In the genomic region with DNA sequence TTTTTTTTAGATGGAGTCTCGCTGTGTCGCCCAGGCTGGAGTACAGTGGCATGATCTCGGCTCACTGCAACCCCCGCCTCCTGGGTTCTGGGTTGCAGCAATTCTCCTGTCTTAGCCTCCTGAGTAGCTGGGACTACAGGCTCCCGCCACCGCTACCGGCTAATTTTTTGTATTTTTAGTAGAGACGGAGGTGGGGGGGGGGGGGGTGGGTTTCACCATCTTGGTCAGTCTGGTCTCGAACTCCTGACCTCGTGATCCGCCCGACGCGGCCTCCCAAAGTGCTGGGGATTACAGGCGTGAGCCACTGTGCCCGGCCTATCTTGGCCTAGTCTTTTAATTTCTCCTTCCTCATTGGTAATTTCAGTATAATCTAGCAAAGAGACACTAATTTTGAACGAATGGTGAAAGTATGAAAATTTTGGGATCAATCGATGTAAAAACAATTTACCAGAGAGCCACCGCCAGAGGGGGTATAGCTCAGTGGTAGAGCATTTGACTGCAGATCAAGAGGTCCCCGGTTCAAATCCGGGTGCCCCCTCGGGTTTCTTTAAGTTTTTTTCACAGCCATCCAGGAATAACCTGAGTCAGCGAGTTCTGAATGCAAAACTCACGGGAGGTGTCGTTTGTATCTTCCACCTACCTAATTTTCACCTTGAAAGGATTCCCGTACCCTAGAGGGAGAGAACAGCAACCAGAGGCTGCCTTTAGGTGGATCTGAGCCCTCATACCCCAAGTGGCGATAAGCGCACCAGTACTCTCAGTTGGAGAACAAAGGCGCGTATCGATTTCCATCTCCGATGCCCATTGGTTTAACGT, we compare ENCODE assay signal across 8 cellular contexts. TPM values are rescaled to one million over a fixed set of nuclear protein-coding genes. Genes with fewer than 3 reads are reported as not detected.
DNase-seq lines count a peak whose midpoint lies in the region; ATAC-seq and TF ChIP-seq lines count a peak whose summit lies in the region.

No MANE protein-coding gene starts in this region.

- H4K20me1 ChIP-seq in H9 (ENCODE audit: control insufficient read depth, insufficient read depth, insufficient read length) (no peaks in the 10 kb centered on the region), fibroblast of lung (ENCODE audit: control insufficient read depth, extremely low read depth, insufficient read depth, low read length) (peaks cover 2% of the 10 kb centered on the region)

- intact Hi-C loops in thyroid gland (cut with DNase I): no loop called here

- H3K36me3 ChIP-seq in ACC112 (ENCODE audit: insufficient read depth, low read length) (peaks cover 5% of the 10 kb centered on the region; the same call in 1 of the 2 replicates), fibroblast of lung (ENCODE audit: control insufficient read depth, insufficient read depth, low read length) (peaks cover 2% of the 10 kb centered on the region), thyroid gland (no peaks in the 10 kb centered on the region)

- no peak overlapping the region for H2BK5ac ChIP-seq in H9 (ENCODE audit: insufficient read length, low read length)

- DNase-seq in H9 (peak; percentile 82), NOMO-1 treated with dmso at 0.1 percent for 144 hours (lab: John Stamatoyannopoulos, UW; ENCODE audit: unreplicated experiment) (peak; percentile 46), activated T-cell treated with anti-CD3 and anti-CD28 coated beads for 4 hours (peak; percentile 66), fibroblast of lung (ENCODE audit: low read depth in 2 of 2) (peak; percentile 61 to 79), neural crest cell (ENCODE audit: low read depth, low spot score) (peak; percentile 74), thyroid gland (peak in 1 of 2 donors; percentile 43)

- H3T11ph ChIP-seq in H9 (ENCODE audit: low read length): no peak overlapping the region

- H2BK120ac ChIP-seq in H9 (ENCODE audit: low read depth, low read length, poor library complexity, severe bottlenecking): no peak overlapping the region

- H3K23me2 ChIP-seq in H9 (ENCODE audit: insufficient read length, low read depth, low read length, poor library complexity, severe bottlenecking): peaks cover 22% of the 10 kb centered on the region

- no peak overlapping the region for H3K23ac ChIP-seq in H9 (ENCODE audit: insufficient read length, low read depth, low read length)

- H4K5ac ChIP-seq in H9 (ENCODE audit: insufficient read length, low read depth, low read length): no peak overlapping the region

- no peak overlapping the region for H3K14ac ChIP-seq in H9 (ENCODE audit: insufficient read depth, low read length)

- WGBS in H9 (ENCODE audit: extremely low coverage, insufficient read length, low lambda C conversion rate): no CpG with 5 or more reads among the region's 33 CpGs
- 37 to 42% methylated on average over 33 of the region's 33 CpGs for WGBS in thyroid gland, 2 donors

- H3K27ac ChIP-seq in ACC112 (ENCODE audit: low read depth, low read length) (peak overlapping the region; percentile 79), H9 (ENCODE audit: insufficient read length, low read depth, low read length) (peak overlapping the region; percentile 7), fibroblast of lung (ENCODE audit: insufficient read depth, low read length) (peak overlapping the region; percentile 62), thyroid gland (peak overlapping the region; percentile 60 to 98 (median 92))

- H2AK5ac ChIP-seq in H9 (ENCODE audit: insufficient read length, low read length): no peak overlapping the region

- no peaks in the 10 kb centered on the region for H3K79me1 ChIP-seq in H9 (ENCODE audit: insufficient read depth, low read depth, low read length, poor library complexity, severe bottlenecking)

- H3K27me3 ChIP-seq in ACC112 (ENCODE audit: insufficient read depth, low read length) (no peaks in the 10 kb centered on the region), H9 (ENCODE audit: insufficient read depth, low read length) (no peaks in the 10 kb centered on the region), fibroblast of lung (ENCODE audit: control insufficient read depth, insufficient read depth, low read length) (no peaks in the 10 kb centered on the region), thyroid gland (no peaks in the 10 kb centered on the region)

- H4K8ac ChIP-seq in H9 (replicated peaks; ENCODE audit: insufficient read length, low read depth, low read length): no peak overlapping the region

- H3K79me2 ChIP-seq in ACC112 (ENCODE audit: control insufficient read depth, insufficient read depth, low read length, unreplicated experiment) (peaks cover 23% of the 10 kb centered on the region), H9 (ENCODE audit: insufficient read depth, low read length) (peaks cover 15% of the 10 kb centered on the region; the same call in 1 of the 2 replicates), fibroblast of lung (ENCODE audit: control insufficient read depth, insufficient read depth, low read length) (peaks cover 24% of the 10 kb centered on the region)

- no peak overlapping the region for H3K4ac ChIP-seq in H9 (ENCODE audit: low read depth, low read length)

- peaks cover 26% of the 10 kb centered on the region for H3K4me1 ChIP-seq in ACC112 (ENCODE audit: control insufficient read depth, insufficient read depth, low read length, unreplicated experiment)
- no peaks in the 10 kb centered on the region; the same call in 1 of the 2 replicates for H3K4me1 ChIP-seq in H9 (ENCODE audit: insufficient read depth, low read length)
- H3K4me1 ChIP-seq in fibroblast of lung (ENCODE audit: control insufficient read depth, extremely low read depth, insufficient read depth, low read length): peaks cover 11% of the 10 kb centered on the region
- H3K4me1 ChIP-seq in thyroid gland: peaks cover 14 to 24% of the 10 kb centered on the region in 2 donors

- H3K9ac ChIP-seq in H9 (ENCODE audit: extremely low read depth, insufficient read length, low read length) (peak overlapping the region; percentile 62), fibroblast of lung (ENCODE audit: insufficient read depth, low read length) (no peak overlapping the region)

- H3K4me3 Mint-ChIP-seq in H9 (peak overlapping the region; percentile 98 to 99), neural crest cell (peak overlapping the region; percentile 97)

- peak; percentile 43 for TF ChIP-seq CTCF in H9 (conservative IDR thresholded peaks at IDR 0.05)
- peak in 1 of 2 donors; percentile 37 for TF ChIP-seq CTCF in fibroblast of lung (conservative IDR thresholded peaks at IDR 0.05 in 1 of 2, IDR thresholded peaks at IDR 0.05 in 1 of 2; ENCODE audit: low read depth in 1 of 2, low read length in 2 of 2)
- TF ChIP-seq CTCF in neural crest cell (conservative IDR thresholded peaks at IDR 0.05): peak; percentile 69
- peak in 1 of 6 experiments; percentile 43 for TF ChIP-seq CTCF in thyroid gland (IDR thresholded peaks at IDR 0.05)

- H3K9me3 Mint-ChIP-seq in H9: peaks cover 4 to 8% of the 10 kb centered on the region in 2 experiments; a peak in 3 of 5 replicates
- H3K9me3 Mint-ChIP-seq in neural crest cell: peaks cover 2% of the 10 kb centered on the region

- no peak overlapping the region for H3K18ac ChIP-seq in H9 (ENCODE audit: insufficient read length, low read depth, low read length)

- no peak overlapping the region for H2BK12ac ChIP-seq in H9 (ENCODE audit: insufficient read length, low read depth, low read length)

- H3K36me3 Mint-ChIP-seq in H9 (ENCODE audit: insufficient read depth in 1 of 3, low read depth in 3 of 3) (peaks cover 0 to 2% (median 2%) of the 10 kb centered on the region in 3 experiments; a peak in 2 of 7 replicates), neural crest cell (ENCODE audit: low read depth) (peaks cover 2% of the 10 kb centered on the region)

- peak overlapping the region; percentile 99 for H3K4me3 ChIP-seq in ACC112 (ENCODE audit: low read depth, low read length)
- H3K4me3 ChIP-seq in fibroblast of lung (replicated peaks in 1 of 4; ENCODE audit: control extremely low read depth in 1 of 4, insufficient read depth in 1 of 4, low read depth in 3 of 4, low read length in 4 of 4): peak overlapping the region in 3 of 4 experiments; percentile 15 to 86 (median 72)
- no peak overlapping the region for H3K4me3 ChIP-seq in thyroid gland (replicated peaks in 1 of 3)

- peaks cover 14 to 24% of the 10 kb centered on the region in 2 experiments for H3K4me1 Mint-ChIP-seq in H9
- H3K4me1 Mint-ChIP-seq in neural crest cell: peaks cover 48% of the 10 kb centered on the region

- H3K9me3 ChIP-seq in H9 (ENCODE audit: control insufficient read depth, low read depth, low read length) (no peaks in the 10 kb centered on the region), fibroblast of lung (ENCODE audit: control insufficient read depth, insufficient read depth, low read depth, low read length) (no peaks in the 10 kb centered on the region), thyroid gland (no peaks in the 10 kb centered on the region)

- ATAC-seq in GM21423 (IDR thresholded peaks at IDR 0.05; ENCODE audit: unreplicated experiment): no peak

- TF ChIP-seq POLR2A in thyroid gland (IDR thresholded peaks at IDR 0.05): no peak

- H2BK20ac ChIP-seq in H9 (ENCODE audit: low read depth, low read length, poor library complexity, severe bottlenecking): no peak overlapping the region

- no peak overlapping the region for H4K91ac ChIP-seq in H9 (ENCODE audit: insufficient read length, low read depth, low read length)

- H3K56ac ChIP-seq in H9 (ENCODE audit: insufficient read length, low read depth, low read length): no peak overlapping the region

- H2AFZ ChIP-seq in ACC112 (ENCODE audit: low read length, unreplicated experiment): peak overlapping the region; percentile 76
- H2AFZ ChIP-seq in H9 (ENCODE audit: low read length): no peak overlapping the region
- no peak overlapping the region for H2AFZ ChIP-seq in fibroblast of lung (ENCODE audit: low read length)

- H3K4me2 ChIP-seq in H9 (ENCODE audit: insufficient read depth, insufficient read length, low read length): peak overlapping the region; percentile 94
- H3K4me2 ChIP-seq in fibroblast of lung (ENCODE audit: extremely low read depth, insufficient read depth, low read length): peak overlapping the region; percentile 85

- peak overlapping the region; percentile 64 to 74 (median 68); a peak in 5 of 7 replicates for H3K27ac Mint-ChIP-seq in H9
- H3K27ac Mint-ChIP-seq in neural crest cell (ENCODE audit: unreplicated experiment): peak overlapping the region; percentile 75

- H3K27me3 Mint-ChIP-seq in H9 (ENCODE audit: low read depth) (peaks cover 3% of the 10 kb centered on the region; the same call in 1 of the 2 replicates), neural crest cell (ENCODE audit: low read depth) (peaks cover 41% of the 10 kb centered on the region)

- H2BK15ac ChIP-seq in H9 (ENCODE audit: low read depth, low read length): no peak overlapping the region

RNA-seq across cellular contexts. Expression of gene LASP1, which starts 2.5 kb away (rescaled TPM):
- total RNA-seq in H9 (2021): 121 and 122 TPM in 2 replicates
- total RNA-seq in fibroblast of lung: 58.8 and 79.8 TPM in 2 replicates
- polyA plus RNA-seq in fibroblast of lung: 159 and 208 TPM in 2 replicates
- polyA plus RNA-seq in fibroblast of lung (2012): 269 and 385 TPM in 2 replicates
- polyA minus RNA-seq in fibroblast of lung (ENCODE audit: low replicate concordance): 446 and 572 TPM in 2 replicates
- 87.4 and 94.3 TPM in 2 replicates for total RNA-seq in neural crest cell
- 10 to 100 TPM; 69.3 to 77.5 (median 71.1) TPM for total RNA-seq in thyroid gland

RNA-seq across cellular contexts. Expression of gene RPL23, which starts 13.9 kb away (rescaled TPM):
- total RNA-seq in H9 (2021): 2,040 and 2,084 TPM in 2 replicates
- total RNA-seq in fibroblast of lung: 1,552 and 2,520 TPM in 2 replicates
- polyA plus RNA-seq in fibroblast of lung: 2,492 and 2,693 TPM in 2 replicates
- 1,846 and 2,298 TPM in 2 replicates for polyA plus RNA-seq in fibroblast of lung (2012)
- polyA minus RNA-seq in fibroblast of lung (ENCODE audit: low replicate concordance): 52.1 and 69.4 TPM in 2 replicates
- 1,802 and 1,851 TPM in 2 replicates for total RNA-seq in neural crest cell
- 1,000 to 10,000 TPM; 1,055 to 2,735 (median 1,279) TPM for total RNA-seq in thyroid gland

RNA-seq across cellular contexts. Expression of gene CWC25, which starts 42.3 kb away (rescaled TPM):
- 15.4 and 15.9 TPM in 2 replicates for total RNA-seq in H9 (2021)
- 9.8 and 10.9 TPM in 2 replicates for total RNA-seq in fibroblast of lung
- 14.4 and 15.6 TPM in 2 replicates for polyA plus RNA-seq in fibroblast of lung
- 12.4 and 14.6 TPM in 2 replicates for polyA plus RNA-seq in fibroblast of lung (2012)
- polyA minus RNA-seq in fibroblast of lung (ENCODE audit: low replicate concordance): 3.6 and 5.9 TPM in 2 replicates
- 18.9 and 19.3 TPM in 2 replicates for total RNA-seq in neural crest cell
- total RNA-seq in thyroid gland: 10 to 100 TPM; 19.0 to 26.8 (median 22.1) TPM

Comparison
In these comparisons a context has a peak if more than half of its experiments do, and no peak if none do; other contexts are left out.
1. H3K27ac ChIP-seq: peak in every context shown above with its lines; median percentile 92 in thyroid gland; 79 in ACC112; 62 in fibroblast of lung; 7 in H9.
2. H3K4me3 ChIP-seq: peak in ACC112 (single experiment) and fibroblast of lung (3 of 4); none in thyroid gland (0 of 3).